8 cellular contexts compared by ENCODE assay signal in genomic region chr14:105420976-105421674, GRCh38. TPM values are rescaled to one million over a fixed set of nuclear protein-coding genes. Genes with fewer than 3 reads are reported as not detected.
DNase-seq lines count a peak whose midpoint lies in the region; TF ChIP-seq lines count a peak whose summit lies in the region.

No MANE protein-coding gene starts in this region.

- no peaks in the 10 kb centered on the region for H3K9me3 ChIP-seq in CD8-positive, alpha-beta memory T cell (ENCODE audit: low read length)
- no peaks in the 10 kb centered on the region for H3K9me3 ChIP-seq in osteoblast (ENCODE audit: low read depth, low read length)

- H3K36me3 Mint-ChIP-seq in CD8-positive, alpha-beta memory T cell = peaks cover 0 to 4% (median 0%) of the 10 kb centered on the region in 3 donors

- H3K79me2 ChIP-seq in osteoblast (ENCODE audit: insufficient read depth, low read length) = peaks cover 59% of the 10 kb centered on the region

- peak overlapping the region; percentile 93 for H3K4me2 ChIP-seq in osteoblast (ENCODE audit: insufficient read depth, low read length)

- H3K4me1 ChIP-seq in CD8-positive, alpha-beta memory T cell (ENCODE audit: insufficient read depth, low read length) = peaks cover 31% of the 10 kb centered on the region
- peaks cover 19% of the 10 kb centered on the region for H3K4me1 ChIP-seq in osteoblast (ENCODE audit: insufficient read depth, low read length)

- H3K36me3 ChIP-seq in CD8-positive, alpha-beta memory T cell (ENCODE audit: insufficient read depth, low read length) = no peaks in the 10 kb centered on the region
- H3K36me3 ChIP-seq in osteoblast (ENCODE audit: insufficient read depth, low read length) = no peaks in the 10 kb centered on the region

- TF ChIP-seq CTCF in RWPE1 (conservative IDR thresholded peaks at IDR 0.05; ENCODE audit: low read depth) (no peak), epithelial cell of proximal tubule (conservative IDR thresholded peaks at IDR 0.05; ENCODE audit: low read depth, low read length) (no peak), osteoblast (IDR thresholded peaks at IDR 0.05; ENCODE audit: extremely low read depth, low read depth, low read length) (no peak)

- H4K20me1 ChIP-seq in osteoblast (ENCODE audit: insufficient read depth, low read length) = peaks cover 36% of the 10 kb centered on the region

- CTCF ChIA-PET in CD8-positive, alpha-beta memory T cell (lab: Charles Lee) = interaction anchor here (1.2 to 1.3 kb wide), 2 partner anchors 50 to 69 kb away, joined by 3 to 5 read pairs; no protein-coding TSS in a partner anchor
- CTCF ChIA-PET in RWPE1 (lab: Yijun Ruan, JAX) = interaction anchor here (0.5 to 1.0 kb wide), 2 partner anchors 27 to 34 kb away, joined by 3 to 4 read pairs; no protein-coding TSS in a partner anchor

- H3K4me3 ChIP-seq in CD8-positive, alpha-beta memory T cell (ENCODE audit: low read length) = peak overlapping the region; percentile 59
- H3K4me3 ChIP-seq in epithelial cell of proximal tubule (ENCODE audit: low read depth, low read length) (peak overlapping the region; percentile 87), osteoblast (ENCODE audit: insufficient read depth, low read length) (peak overlapping the region; percentile 81)

- H3K27ac Mint-ChIP-seq in CD8-positive, alpha-beta memory T cell = peak overlapping the region; percentile 64 to 92 (median 75)

- H3K27me3 ChIP-seq in CD8-positive, alpha-beta memory T cell (ENCODE audit: insufficient read depth, low read length, poor library complexity, severe bottlenecking) = no peaks in the 10 kb centered on the region
- H3K27me3 ChIP-seq in osteoblast (ENCODE audit: insufficient read depth, low read length) = no peaks in the 10 kb centered on the region

- peaks cover 2 to 4% of the 10 kb centered on the region in 2 donors for H3K27me3 Mint-ChIP-seq in CD8-positive, alpha-beta memory T cell

- peak overlapping the region; percentile 51 for H3K27ac ChIP-seq in CD8-positive, alpha-beta memory T cell (ENCODE audit: low read depth, low read length)
- peak overlapping the region; percentile 80 for H3K27ac ChIP-seq in RWPE1
- H3K27ac ChIP-seq in osteoblast (ENCODE audit: low read depth, low read length) = peak overlapping the region; percentile 37

- POLR2A ChIA-PET in CD8-positive, alpha-beta memory T cell (lab: Charles Lee) = no interaction called here
- POLR2A ChIA-PET in RWPE1 (lab: Yijun Ruan, JAX; ENCODE audit: low non-redundant PET) = no interaction called here

- peak overlapping the region; percentile 78 to 93 (median 87) for H3K4me3 Mint-ChIP-seq in CD8-positive, alpha-beta memory T cell

- H3K9me3 Mint-ChIP-seq in CD8-positive, alpha-beta memory T cell = no peaks in the 10 kb centered on the region

- DNase-seq in CD8-positive, alpha-beta memory T cell = no peak
- DNase-seq in RWPE1 (ENCODE audit: low spot score) (no peak), epithelial cell of proximal tubule (ENCODE audit: low read depth) (no peak), osteoblast (ENCODE audit: insufficient read length, low spot score, missing footprints) (peak; percentile 94), SIG-M5 treated with dmso at 0.1 percent for 504 hours (lab: John Stamatoyannopoulos, UW; ENCODE audit: unreplicated experiment) (no peak), SW480 (ENCODE audit: low spot score) (no peak), medulla oblongata (ENCODE audit: extremely low spot score) (no peak), NCI-H1105 treated with DMSO at 0.1 percent for 48 hours (lab: John Stamatoyannopoulos, UW) (no peak)

- no peak overlapping the region for H2AFZ ChIP-seq in osteoblast (ENCODE audit: low read length)

- peaks cover 21 to 37% (median 23%) of the 10 kb centered on the region in 3 donors for H3K4me1 Mint-ChIP-seq in CD8-positive, alpha-beta memory T cell

RNA-seq across cellular contexts. Expression of gene MTA1, which starts 1.5 kb away (rescaled TPM):
- 100 to 1,000 TPM; 124 to 129 TPM for total RNA-seq in CD8-positive, alpha-beta memory T cell
- 6.1 TPM for polyA plus RNA-seq in CD8-positive, alpha-beta memory T cell
- total RNA-seq in epithelial cell of proximal tubule = 56.1 and 64.1 TPM in 2 replicates
- 60.4 TPM in 2 replicates for total RNA-seq in osteoblast

RNA-seq across cellular contexts. Expression of gene TEX22, which starts 22.8 kb away (rescaled TPM):
- 1 to 10 TPM; 1.4 to 2.9 TPM for total RNA-seq in CD8-positive, alpha-beta memory T cell
- 0.08 TPM for polyA plus RNA-seq in CD8-positive, alpha-beta memory T cell
- 0.29 TPM in 1 of 2 replicates, not detected in the other for total RNA-seq in epithelial cell of proximal tubule
- total RNA-seq in osteoblast = under 0.01 and 0.29 TPM in 2 replicates

RNA-seq across cellular contexts. Expression of gene CRIP2, which starts 53.5 kb away (rescaled TPM):
- 1 to 10 TPM; 2.7 to 4.5 TPM for total RNA-seq in CD8-positive, alpha-beta memory T cell
- polyA plus RNA-seq in CD8-positive, alpha-beta memory T cell = 31.5 TPM
- total RNA-seq in epithelial cell of proximal tubule = 101 and 121 TPM in 2 replicates
- total RNA-seq in osteoblast = 31.5 and 43.8 TPM in 2 replicates
